In the genomic region with DNA sequence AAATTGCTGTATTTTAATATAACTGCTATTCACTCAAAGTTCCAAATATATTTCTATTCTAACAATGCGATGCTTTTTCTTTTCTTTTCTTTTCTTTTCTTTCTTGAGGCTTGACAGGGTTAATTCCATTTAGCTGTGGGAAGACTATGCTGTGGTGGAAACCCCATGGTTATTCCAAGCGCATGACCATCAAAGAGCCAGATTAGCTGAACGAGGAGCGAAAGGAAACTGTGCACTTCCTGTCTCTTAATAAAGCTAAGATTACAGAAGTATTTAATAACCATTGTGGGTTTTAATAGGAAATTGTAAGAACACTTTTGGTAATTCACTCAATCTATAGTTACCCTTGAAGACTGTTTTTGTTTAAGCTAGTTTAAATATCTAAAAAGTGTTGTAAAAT, we compare ENCODE assay signal across 2 cellular contexts.
TF ChIP-seq lines count a peak whose summit lies in the region.

No MANE protein-coding gene starts in this region.

TF ChIP-seq in GM23338, 12 proteins besides CTCF, POLR2A, EP300 and RAD21:
- TF ChIP-seq CREB1 (CRISPR knock-in tag; IDR thresholded peaks at IDR 0.05; ENCODE audit: low read depth): no peak
- no peak for TF ChIP-seq STAT1 (IDR thresholded peaks at IDR 0.05; ENCODE audit: unreplicated experiment)
TF ChIP-seq in GM23338: peak in this region for 0.

TF ChIP-seq in H1, 55 proteins besides CTCF, POLR2A, EP300 and RAD21:
- TF ChIP-seq SIX5 (IDR thresholded peaks at IDR 0.05; ENCODE audit: low read depth, low read length): no peak
- TF ChIP-seq POLR2AphosphoS5 (IDR thresholded peaks at IDR 0.05; ENCODE audit: low read depth, low read length): no peak
TF ChIP-seq in H1: peak in this region for 0.
